In genomic region chr2:53442783-53443182, GRCh38 we compare ENCODE assay signal across 14 cellular contexts.
A peak's percentile ranks its signal among the peaks of the same experiment; 100 is the strongest.
DNase-seq lines count a peak whose midpoint lies in the region; ATAC-seq, FAIRE-seq and TF ChIP-seq lines count a peak whose summit lies in the region.
"Had no signal": no experiment of that assay in that cellular context is flagged by ENCODE, and none has a peak within 500 bp of the region (broad histone marks: within the 10 kb centered on the region; RNA-seq: fewer than 3 reads in every experiment).

No MANE protein-coding gene starts in this region.

- no peak overlapping the region for H3K4ac ChIP-seq in H1 (replicated peaks; ENCODE audit: insufficient read length, low read depth, low read length)

- 71% methylated on average over 4 of the region's 4 CpGs; no CpG with 5 or more reads in 1 of the 2 experiments for WGBS in H1 (ENCODE audit: extremely low coverage in 1 of 2, insufficient coverage in 1 of 2, insufficient read length in 1 of 2, insufficient replicate concordance in 2 of 2, low coverage in 1 of 2, low lambda C conversion rate in 2 of 2, missing lambda C conversion rate in 1 of 2), 2 experiments
- WGBS in transverse colon (ENCODE audit: low coverage in 1 of 2), 2 donors: 46 to 77% methylated on average over 4 of the region's 4 CpGs

- no peak overlapping the region for H3K18ac ChIP-seq in H1 (ENCODE audit: extremely low read depth, low read length)

- intact Hi-C loops in left ventricle myocardium inferior (cut with micrococcal nuclease): no loop called here
- intact Hi-C loops in cardiac septum (cut with DNase I): no loop called here
- intact Hi-C loops in transverse colon (cut with DNase I; ENCODE audit: low total_unique reads): no loop called here

- H4K20me1 ChIP-seq in H1 (replicated peaks in 1 of 2; ENCODE audit: control insufficient read depth in 1 of 2, insufficient read depth in 2 of 2, low read length in 2 of 2): no peaks in the 10 kb centered on the region

- no peak overlapping the region for H2BK120ac ChIP-seq in H1 (replicated peaks; ENCODE audit: low read depth, low read length)

- H3K79me1 ChIP-seq in H1 (ENCODE audit: low read depth, low read length): no peaks in the 10 kb centered on the region

- H4K91ac ChIP-seq in H1 (replicated peaks; ENCODE audit: insufficient read length, low read length): no peak overlapping the region

- TF ChIP-seq CTCF in left ventricle myocardium inferior (IDR thresholded peaks at IDR 0.05; ENCODE audit: borderline replicate concordance) (peak; percentile 30), H1 (IDR thresholded peaks at IDR 0.05; ENCODE audit: control extremely low read depth in 1 of 3, insufficient read depth in 1 of 3, low read depth in 1 of 3, low read length in 3 of 3) (peak; percentile 46 to 61 (median 60)), transverse colon (IDR thresholded peaks at IDR 0.05) (peak in 1 of 5 experiments; percentile 10)

- H3K23me2 ChIP-seq in H1 (ENCODE audit: low read depth, low read length): no peaks in the 10 kb centered on the region

- CTCF ChIA-PET in H1 (lab: Charles Lee; ENCODE audit: partially characterized antibody): interaction anchor here (0.6 to 2.5 kb wide), 11 partner anchors 8 to 1200 kb away, joined by 3 to 11 read pairs (median 3); no protein-coding TSS in a partner anchor

- TF ChIP-seq RAD21 in H1 (IDR thresholded peaks at IDR 0.05 in 1 of 2, conservative IDR thresholded peaks at IDR 0.05 in 1 of 2; ENCODE audit: low read depth in 2 of 2, low read length in 2 of 2): peak; percentile 65 to 74

- H3K56ac ChIP-seq in H1 (replicated peaks; ENCODE audit: insufficient read length, low read depth, low read length): no peak overlapping the region

- ATAC-seq in HG03175 (IDR thresholded peaks at IDR 0.05; ENCODE audit: unreplicated experiment): no peak
- ATAC-seq: left lung had no signal

- no peak overlapping the region for H2BK12ac ChIP-seq in H1 (ENCODE audit: low read depth, low read length)

- H3K27me3 ChIP-seq in left ventricle myocardium inferior (ENCODE audit: low read depth) (no peaks in the 10 kb centered on the region), H1 (replicated peaks in 1 of 4; ENCODE audit: control insufficient read depth in 3 of 4, extremely low read depth in 1 of 4, insufficient read depth in 3 of 4, low read length in 3 of 4) (no peaks in the 10 kb centered on the region), transverse colon (no peaks in the 10 kb centered on the region)
- H3K27me3 ChIP-seq: colonic mucosa, left lung had no signal

- no peaks in the 10 kb centered on the region for H3K36me3 ChIP-seq in left ventricle myocardium inferior
- no peaks in the 10 kb centered on the region for H3K36me3 ChIP-seq in H1 (ENCODE audit: control insufficient read depth in 2 of 4, insufficient read depth in 4 of 4, low read length in 3 of 4)
- H3K36me3 ChIP-seq in transverse colon: no peaks in the 10 kb centered on the region
- H3K36me3 ChIP-seq: colonic mucosa, left lung had no signal

- TF ChIP-seq POLR2A in H1 (IDR thresholded peaks at IDR 0.05; ENCODE audit: control extremely low read depth in 1 of 2, low read depth in 2 of 2, low read length in 2 of 2): no peak
- TF ChIP-seq POLR2A in transverse colon (IDR thresholded peaks at IDR 0.05): no peak

- no peak overlapping the region for H3K14ac ChIP-seq in H1 (ENCODE audit: insufficient read length)

- in situ Hi-C loops in transverse colon (cut with MboI; ENCODE audit: low pct_ligation_motif_present in 1 of 4, low pct_unique_long_range_greater_than_20kb in 1 of 4, low sequenced_read_pairs in 3 of 4): no loop called here

- no peak overlapping the region for H2BK15ac ChIP-seq in H1 (ENCODE audit: low read length)

- no peak overlapping the region for H3K9ac ChIP-seq in H1 (replicated peaks in 1 of 4; ENCODE audit: extremely low read depth in 1 of 4, low read depth in 3 of 4, low read length in 3 of 4)

- H4K8ac ChIP-seq in H1 (ENCODE audit: extremely low read depth, insufficient read depth, low read length): no peak overlapping the region

- no peak overlapping the region for H3K23ac ChIP-seq in H1 (ENCODE audit: insufficient read length)

- FAIRE-seq in H1 (lab: Jason Lieb, UNC): peak; percentile 57

- no peak overlapping the region for H2AK5ac ChIP-seq in H1 (ENCODE audit: low read depth, low read length)

- H3K9me3 ChIP-seq in left ventricle myocardium inferior (replicated peaks) (no peaks in the 10 kb centered on the region), H1 (ENCODE audit: insufficient read depth in 2 of 2, low read depth in 1 of 2, low read length in 1 of 2) (no peaks in the 10 kb centered on the region), transverse colon (no peaks in the 10 kb centered on the region)
- H3K9me3 ChIP-seq: colonic mucosa, left lung had no signal

- no peak overlapping the region for H4K5ac ChIP-seq in H1 (ENCODE audit: insufficient read length, low read depth, low read length)

- H3K27ac ChIP-seq in left ventricle myocardium inferior (replicated peaks) (no peak overlapping the region), H1 (ENCODE audit: low read depth, low read length) (no peak overlapping the region), transverse colon (no peak overlapping the region)
- H3K27ac ChIP-seq: colonic mucosa, left lung had no signal

- no peaks in the 10 kb centered on the region for H3K79me2 ChIP-seq in H1 (ENCODE audit: control insufficient read depth in 1 of 2, insufficient read depth in 2 of 2, low read length in 2 of 2)

- H2BK5ac ChIP-seq in H1 (ENCODE audit: low read depth, low read length): no peak overlapping the region

- POLR2A ChIA-PET in H1 (lab: Charles Lee; ENCODE audit: partially characterized antibody): no interaction called here

- H2AFZ ChIP-seq in H1 (ENCODE audit: low read length): no peak overlapping the region

- DNase-seq in left ventricle myocardium inferior (no peak), cardiac septum (ENCODE audit: low spot score) (no peak), NCI-H69 (lab: John Stamatoyannopoulos, UW) (peak; percentile 100), H1 (ENCODE audit: low read depth in 1 of 2, low spot score in 2 of 2) (peak in 1 of 2 experiments; percentile 60), transverse colon (peak; percentile 13), superior temporal gyrus (ENCODE audit: extremely low spot score) (no peak), glomerular visceral epithelial cell (ENCODE audit: extremely low spot score) (no peak)
- DNase-seq: AML-193; colonic mucosa; GOT3; KBM-7; stimulated activated CD4-positive, alpha-beta T cell treated with anti-CD3 and anti-CD28 coated beads, Interleukin-15, amount 100 ng/mL, for 24 hours had no signal

- TF ChIP-seq EP300 in H1 (IDR thresholded peaks at IDR 0.05; ENCODE audit: borderline replicate concordance in 1 of 2, low read depth in 2 of 2, low read length in 2 of 2): no peak
- no peak for TF ChIP-seq EP300 in transverse colon (IDR thresholded peaks at IDR 0.05; ENCODE audit: low read depth)

- no peak overlapping the region for H3K4me3 ChIP-seq in left ventricle myocardium inferior
- no peak overlapping the region for H3K4me3 ChIP-seq in H1 (ENCODE audit: extremely low read depth in 1 of 4, insufficient read depth in 2 of 4, low read depth in 3 of 4, low read length in 4 of 4)
- H3K4me3 ChIP-seq in transverse colon: no peak overlapping the region
- H3K4me3 ChIP-seq: colonic mucosa, left lung had no signal

- H3K4me1 ChIP-seq in left ventricle myocardium inferior (peaks cover 8% of the 10 kb centered on the region), H1 (replicated peaks in 1 of 4; ENCODE audit: control insufficient read depth in 3 of 4, insufficient read depth in 4 of 4, low read length in 3 of 4) (no peaks in the 10 kb centered on the region), transverse colon (peaks cover 0 to 6% (median 0%) of the 10 kb centered on the region in 4 donors)
- H3K4me1 ChIP-seq: colonic mucosa, left lung had no signal

- H3K4me2 ChIP-seq in H1 (ENCODE audit: insufficient read depth in 1 of 2, low read depth in 2 of 2, low read length in 2 of 2): no peak overlapping the region

- H2BK20ac ChIP-seq in H1 (ENCODE audit: low read length): no peak overlapping the region

TF ChIP-seq in H1, 55 proteins besides CTCF, POLR2A, EP300 and RAD21:
- no peak for TF ChIP-seq TCF12 (IDR thresholded peaks at IDR 0.05; ENCODE audit: low read depth, low read length)

Comparison
In these comparisons a context has a peak if more than half of its experiments do, and no peak if none do; other contexts are left out.
1. DNase-seq: peak in NCI-H69 (single experiment) and transverse colon (single experiment); none in left ventricle myocardium inferior (single experiment), cardiac septum (single experiment), superior temporal gyrus (single experiment) and glomerular visceral epithelial cell (single experiment).